8 cellular contexts compared by ENCODE assay signal in the genomic region with DNA sequence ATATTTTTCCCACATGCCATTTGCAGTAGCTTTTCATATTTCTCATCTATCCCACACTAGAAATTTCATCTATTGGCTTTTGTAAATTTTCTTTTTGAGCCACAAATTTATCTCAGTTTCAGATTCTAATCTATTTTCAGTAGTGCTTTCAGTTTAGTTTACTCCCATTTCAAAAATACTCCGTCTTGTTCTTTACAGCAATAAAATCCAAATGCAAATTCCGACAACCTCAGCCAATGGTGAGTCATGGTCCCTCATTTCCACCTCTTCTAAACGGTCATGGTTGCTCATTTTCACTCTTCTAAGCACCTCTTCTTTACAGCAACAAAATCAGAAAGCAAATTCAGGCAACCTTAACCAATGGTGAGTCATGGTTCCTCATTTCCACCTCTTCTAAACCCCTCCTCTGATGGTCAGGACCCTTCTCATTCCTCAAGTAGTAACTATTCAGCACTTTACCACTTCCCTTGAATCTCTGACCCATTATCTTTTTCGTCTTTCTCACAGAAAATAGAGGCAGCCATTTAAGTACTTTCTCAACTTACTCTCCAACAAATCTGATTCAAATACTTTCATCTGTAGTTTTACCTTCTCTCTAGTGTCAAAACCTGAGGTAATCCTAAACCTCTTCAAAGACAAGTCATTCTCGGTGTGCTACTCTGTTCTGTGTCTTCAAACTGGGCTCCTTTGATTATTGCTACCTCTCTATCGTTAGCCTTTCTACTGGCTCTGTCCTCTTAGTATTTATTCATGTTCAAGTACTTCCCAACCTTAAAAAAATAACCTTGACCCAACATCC. TPM values are rescaled to one million over a fixed set of nuclear protein-coding genes. Genes with fewer than 3 reads are reported as not detected.
DNase-seq lines count a peak whose midpoint lies in the region; ATAC-seq and TF ChIP-seq lines count a peak whose summit lies in the region.

No MANE protein-coding gene starts in this region.

- no peaks in the 10 kb centered on the region for H3K9me3 ChIP-seq in vagina

- H3K36me3 Mint-ChIP-seq in activated naive CD8-positive, alpha-beta T cell treated with anti-CD3 and anti-CD28 coated beads for 36 hours: peaks cover 65% of the 10 kb centered on the region

- H3K27ac Mint-ChIP-seq in activated naive CD8-positive, alpha-beta T cell treated with anti-CD3 and anti-CD28 coated beads for 36 hours: peak overlapping the region; percentile 93

- no peaks in the 10 kb centered on the region for H3K27me3 Mint-ChIP-seq in activated naive CD8-positive, alpha-beta T cell treated with anti-CD3 and anti-CD28 coated beads for 36 hours

- peaks cover 9% of the 10 kb centered on the region for H3K9me3 Mint-ChIP-seq in activated naive CD8-positive, alpha-beta T cell treated with anti-CD3 and anti-CD28 coated beads for 36 hours

- TF ChIP-seq CTCF in GM20000 (IDR thresholded peaks at IDR 0.05; ENCODE audit: extremely low read depth, missing control alignments) (no peak), vagina (IDR thresholded peaks at IDR 0.05) (no peak)

- no peak overlapping the region for H3K27ac ChIP-seq in vagina

- DNase-seq in GDM1 (lab: John Stamatoyannopoulos, UW) (peak; percentile 4), GM20000 (ENCODE audit: low spot score) (peak; percentile 47), vagina (ENCODE audit: extremely low spot score in 2 of 2) (no peak), NCI-H69 (lab: John Stamatoyannopoulos, UW) (no peak), NCI-H2171 (lab: John Stamatoyannopoulos, UW) (no peak)
- peak; percentile 46 for DNase-seq in activated naive CD8-positive, alpha-beta T cell treated with anti-CD3 and anti-CD28 coated beads for 36 hours

- no peak overlapping the region for H3K4me3 ChIP-seq in vagina

- peak overlapping the region; percentile 44 for H3K4me3 Mint-ChIP-seq in activated naive CD8-positive, alpha-beta T cell treated with anti-CD3 and anti-CD28 coated beads for 36 hours

- no peaks in the 10 kb centered on the region for H3K4me1 ChIP-seq in vagina

- intact Hi-C loops in vagina (cut with DNase I): no loop called here

- H3K4me1 Mint-ChIP-seq in activated naive CD8-positive, alpha-beta T cell treated with anti-CD3 and anti-CD28 coated beads for 36 hours: peaks cover 96% of the 10 kb centered on the region

- H3K27me3 ChIP-seq in vagina: no peaks in the 10 kb centered on the region

- TF ChIP-seq POLR2A in vagina (IDR thresholded peaks at IDR 0.05): no peak

- ATAC-seq in HG03558 (IDR thresholded peaks at IDR 0.05; ENCODE audit: extremely low read depth, unreplicated experiment): peak; percentile 41
- ATAC-seq in SK-N-SH treated with all-trans-retinoic acid at 6 μM for 48 hours: no peak

- H3K36me3 ChIP-seq in vagina: no peaks in the 10 kb centered on the region

TF ChIP-seq in SK-N-SH treated with all-trans-retinoic acid at 6 μM for 48 hours, 23 proteins besides CTCF, POLR2A, EP300 and RAD21:
- TF ChIP-seq TCF4 (CRISPR knock-in tag; IDR thresholded peaks at IDR 0.05; ENCODE audit: borderline replicate concordance) (no peak), OSR1 (CRISPR knock-in tag; IDR thresholded peaks at IDR 0.05) (no peak), BACH2 (CRISPR knock-in tag; IDR thresholded peaks at IDR 0.05; ENCODE audit: borderline replicate concordance) (no peak), TOX (CRISPR knock-in tag; IDR thresholded peaks at IDR 0.05; ENCODE audit: borderline replicate concordance) (no peak), ZFP30 (CRISPR knock-in tag; IDR thresholded peaks at IDR 0.05) (no peak), PPARA (CRISPR knock-in tag; IDR thresholded peaks at IDR 0.05; ENCODE audit: borderline replicate concordance) (no peak), ZFP3 (CRISPR knock-in tag; IDR thresholded peaks at IDR 0.05) (no peak), RARB (CRISPR knock-in tag; IDR thresholded peaks at IDR 0.05) (no peak), CSDC2 (CRISPR knock-in tag; IDR thresholded peaks at IDR 0.05) (no peak), ESRRG (CRISPR knock-in tag; IDR thresholded peaks at IDR 0.05) (no peak), ZNF70 (CRISPR knock-in tag; IDR thresholded peaks at IDR 0.05) (no peak), ISL1 (CRISPR knock-in tag; IDR thresholded peaks at IDR 0.05) (no peak), SNAI2 (CRISPR knock-in tag; IDR thresholded peaks at IDR 0.05) (no peak), GLIS3 (CRISPR knock-in tag; IDR thresholded peaks at IDR 0.05) (no peak), ZC3H10 (CRISPR knock-in tag; IDR thresholded peaks at IDR 0.05) (no peak), ZNF565 (CRISPR knock-in tag; conservative IDR thresholded peaks at IDR 0.05; ENCODE audit: low read depth) (no peak)
- TF ChIP-seq, protein P1, sequence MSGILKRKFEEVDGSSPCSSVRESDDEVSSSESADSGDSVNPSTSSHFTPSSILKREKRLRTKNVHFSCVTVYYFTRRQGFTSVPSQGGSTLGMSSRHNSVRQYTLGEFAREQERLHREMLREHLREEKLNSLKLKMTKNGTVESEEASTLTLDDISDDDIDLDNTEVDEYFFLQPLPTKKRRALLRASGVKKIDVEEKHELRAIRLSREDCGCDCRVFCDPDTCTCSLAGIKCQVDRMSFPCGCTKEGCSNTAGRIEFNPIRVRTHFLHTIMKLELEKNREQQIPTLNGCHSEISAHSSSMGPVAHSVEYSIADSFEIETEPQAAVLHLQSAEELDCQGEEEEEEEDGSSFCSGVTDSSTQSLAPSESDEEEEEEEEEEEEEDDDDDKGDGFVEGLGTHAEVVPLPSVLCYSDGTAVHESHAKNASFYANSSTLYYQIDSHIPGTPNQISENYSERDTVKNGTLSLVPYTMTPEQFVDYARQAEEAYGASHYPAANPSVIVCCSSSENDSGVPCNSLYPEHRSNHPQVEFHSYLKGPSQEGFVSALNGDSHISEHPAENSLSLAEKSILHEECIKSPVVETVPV (CRISPR knock-in tag; IDR thresholded peaks at IDR 0.05): no peak
- TF ChIP-seq, protein P2, sequence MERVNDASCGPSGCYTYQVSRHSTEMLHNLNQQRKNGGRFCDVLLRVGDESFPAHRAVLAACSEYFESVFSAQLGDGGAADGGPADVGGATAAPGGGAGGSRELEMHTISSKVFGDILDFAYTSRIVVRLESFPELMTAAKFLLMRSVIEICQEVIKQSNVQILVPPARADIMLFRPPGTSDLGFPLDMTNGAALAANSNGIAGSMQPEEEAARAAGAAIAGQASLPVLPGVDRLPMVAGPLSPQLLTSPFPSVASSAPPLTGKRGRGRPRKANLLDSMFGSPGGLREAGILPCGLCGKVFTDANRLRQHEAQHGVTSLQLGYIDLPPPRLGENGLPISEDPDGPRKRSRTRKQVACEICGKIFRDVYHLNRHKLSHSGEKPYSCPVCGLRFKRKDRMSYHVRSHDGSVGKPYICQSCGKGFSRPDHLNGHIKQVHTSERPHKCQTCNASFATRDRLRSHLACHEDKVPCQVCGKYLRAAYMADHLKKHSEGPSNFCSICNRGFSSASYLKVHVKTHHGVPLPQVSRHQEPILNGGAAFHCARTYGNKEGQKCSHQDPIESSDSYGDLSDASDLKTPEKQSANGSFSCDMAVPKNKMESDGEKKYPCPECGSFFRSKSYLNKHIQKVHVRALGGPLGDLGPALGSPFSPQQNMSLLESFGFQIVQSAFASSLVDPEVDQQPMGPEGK (CRISPR knock-in tag; IDR thresholded peaks at IDR 0.05; ENCODE audit: borderline replicate concordance): no peak
- TF ChIP-seq, protein P3, sequence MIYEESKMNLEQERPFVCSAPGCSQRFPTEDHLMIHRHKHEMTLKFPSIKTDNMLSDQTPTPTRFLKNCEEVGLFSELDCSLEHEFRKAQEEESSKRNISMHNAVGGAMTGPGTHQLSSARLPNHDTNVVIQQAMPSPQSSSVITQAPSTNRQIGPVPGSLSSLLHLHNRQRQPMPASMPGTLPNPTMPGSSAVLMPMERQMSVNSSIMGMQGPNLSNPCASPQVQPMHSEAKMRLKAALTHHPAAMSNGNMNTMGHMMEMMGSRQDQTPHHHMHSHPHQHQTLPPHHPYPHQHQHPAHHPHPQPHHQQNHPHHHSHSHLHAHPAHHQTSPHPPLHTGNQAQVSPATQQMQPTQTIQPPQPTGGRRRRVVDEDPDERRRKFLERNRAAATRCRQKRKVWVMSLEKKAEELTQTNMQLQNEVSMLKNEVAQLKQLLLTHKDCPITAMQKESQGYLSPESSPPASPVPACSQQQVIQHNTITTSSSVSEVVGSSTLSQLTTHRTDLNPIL (CRISPR knock-in tag; IDR thresholded peaks at IDR 0.05; ENCODE audit: low read depth): no peak

RNA-seq across cellular contexts. Expression of a gene that starts 34.4 kb away (rescaled TPM):
- 10 to 100 TPM; 35.0 to 36.5 TPM for total RNA-seq in activated naive CD8-positive, alpha-beta T cell treated with anti-CD3 and anti-CD28 coated beads for 36 hours
- 8.6 TPM for total RNA-seq in vagina

Comparison
In these comparisons a context has a peak if more than half of its experiments do, and no peak if none do; other contexts are left out.
1. DNase-seq: peak in GDM1 (single experiment), GM20000 (single experiment) and activated naive CD8-positive, alpha-beta T cell treated with anti-CD3 and anti-CD28 coated beads for 36 hours (single experiment); none in vagina (0 of 2), NCI-H69 (single experiment) and NCI-H2171 (single experiment).